ENCODE assay signal across 9 cellular contexts in the genomic region with DNA sequence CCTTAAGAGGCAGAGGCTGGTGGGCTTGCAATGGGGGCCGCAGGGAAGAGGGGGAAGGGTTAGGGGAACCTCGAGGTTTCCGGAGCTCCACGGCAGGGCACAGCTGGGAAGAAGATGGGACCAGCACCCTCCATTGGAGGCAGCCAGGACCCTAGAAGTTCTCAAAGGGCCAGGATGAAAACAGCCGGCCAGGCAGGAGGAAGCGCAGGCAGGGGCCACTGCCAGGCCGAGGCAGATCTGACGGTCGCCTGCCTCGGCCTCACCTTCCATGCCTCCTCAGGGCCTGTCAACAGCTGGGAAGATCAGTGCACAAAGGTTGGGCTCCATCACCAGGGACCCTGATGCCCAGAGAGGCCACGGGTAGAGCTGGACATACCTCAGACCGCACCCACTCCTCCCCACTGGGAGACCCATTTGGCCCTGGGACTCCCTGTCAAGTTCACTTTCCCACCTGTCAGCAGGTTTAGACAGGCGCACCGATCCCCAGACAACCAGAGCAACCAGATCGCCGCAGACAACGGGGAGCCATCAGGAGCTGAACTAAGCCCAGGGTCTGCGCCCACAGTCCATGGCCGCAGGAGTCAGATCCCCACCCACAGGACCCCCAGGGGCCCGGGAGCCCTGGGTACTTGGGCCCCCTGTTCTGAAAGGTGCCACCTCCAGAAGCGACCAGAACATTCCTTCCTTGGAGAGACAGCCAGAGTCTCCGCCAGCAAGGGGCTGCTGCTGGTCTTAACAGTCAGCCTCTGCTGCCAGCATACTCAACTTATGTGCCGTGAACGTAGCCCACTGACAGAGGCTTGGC. TPM values are rescaled to one million over a fixed set of nuclear protein-coding genes. Genes with fewer than 3 reads are reported as not detected.
DNase-seq lines count a peak whose midpoint lies in the region; ATAC-seq, FAIRE-seq and TF ChIP-seq lines count a peak whose summit lies in the region.
"Had no signal": no experiment of that assay in that cellular context is flagged by ENCODE, and none has a peak within 500 bp of the region (broad histone marks: within the 10 kb centered on the region; RNA-seq: fewer than 3 reads in every experiment).

No MANE protein-coding gene starts in this region.

- H3K27me3 ChIP-seq in left lung: no peaks in the 10 kb centered on the region
- H3K27me3 ChIP-seq in upper lobe of right lung: no peaks in the 10 kb centered on the region
- H3K27me3 ChIP-seq in effector memory CD4-positive, alpha-beta T cell (replicated peaks; ENCODE audit: control insufficient read depth, insufficient read depth, low read length, poor library complexity, severe bottlenecking): no peaks in the 10 kb centered on the region

- H3K4me1 ChIP-seq in left lung: peaks cover 0 to 45% of the 10 kb centered on the region in 2 donors
- H3K4me1 ChIP-seq in upper lobe of right lung: peaks cover 7% of the 10 kb centered on the region
- H3K4me1 ChIP-seq in effector memory CD4-positive, alpha-beta T cell (ENCODE audit: control insufficient read depth, insufficient read depth, low read length, poor library complexity, severe bottlenecking): peaks cover 10% of the 10 kb centered on the region

- H3K9me3 Mint-ChIP-seq in activated naive CD4-positive, alpha-beta T cell treated with anti-CD3 and anti-CD28 coated beads, Interleukin-2, amount 10 ng/mL, durations not matched to agents 7 days and 5 days: no peaks in the 10 kb centered on the region
- no peaks in the 10 kb centered on the region for H3K9me3 Mint-ChIP-seq in activated T-cell treated with anti-CD3 and anti-CD28 coated beads, Interleukin-2, amount 50 U/mL, for 4 hours

- peak overlapping the region in 1 of 2 donors; percentile 78 for H3K27ac ChIP-seq in left lung
- no peak overlapping the region for H3K27ac ChIP-seq in upper lobe of right lung
- no peak overlapping the region for H3K27ac ChIP-seq in effector memory CD4-positive, alpha-beta T cell (ENCODE audit: insufficient read depth, low read length, poor library complexity, severe bottlenecking)

- H3K4me1 Mint-ChIP-seq in activated naive CD4-positive, alpha-beta T cell treated with anti-CD3 and anti-CD28 coated beads, Interleukin-2, amount 10 ng/mL, durations not matched to agents 7 days and 5 days: peaks cover 24% of the 10 kb centered on the region
- peaks cover 15% of the 10 kb centered on the region for H3K4me1 Mint-ChIP-seq in activated T-cell treated with anti-CD3 and anti-CD28 coated beads, Interleukin-2, amount 50 U/mL, for 4 hours (ENCODE audit: low read depth)

- FAIRE-seq in HTR-8/SVneo (lab: Jason Lieb, UNC): no peak

- TF ChIP-seq CTCF in left lung (IDR thresholded peaks at IDR 0.05) (no peak), upper lobe of right lung (IDR thresholded peaks at IDR 0.05) (no peak)

- no peaks in the 10 kb centered on the region for H3K27me3 Mint-ChIP-seq in activated naive CD4-positive, alpha-beta T cell treated with anti-CD3 and anti-CD28 coated beads, Interleukin-2, amount 10 ng/mL, durations not matched to agents 7 days and 5 days
- no peaks in the 10 kb centered on the region for H3K27me3 Mint-ChIP-seq in activated T-cell treated with anti-CD3 and anti-CD28 coated beads, Interleukin-2, amount 50 U/mL, for 4 hours (ENCODE audit: low read depth)

- peak overlapping the region; percentile 70 for H3K27ac Mint-ChIP-seq in activated naive CD4-positive, alpha-beta T cell treated with anti-CD3 and anti-CD28 coated beads, Interleukin-2, amount 10 ng/mL, durations not matched to agents 7 days and 5 days

- H3K36me3 ChIP-seq in left lung: peaks cover 0 to 20% of the 10 kb centered on the region in 2 donors
- no peaks in the 10 kb centered on the region for H3K36me3 ChIP-seq in upper lobe of right lung
- no peaks in the 10 kb centered on the region for H3K36me3 ChIP-seq in effector memory CD4-positive, alpha-beta T cell (ENCODE audit: control insufficient read depth, insufficient read depth, low read length)

- H3K36me3 Mint-ChIP-seq in activated naive CD4-positive, alpha-beta T cell treated with anti-CD3 and anti-CD28 coated beads, Interleukin-2, amount 10 ng/mL, durations not matched to agents 7 days and 5 days: peaks cover 12% of the 10 kb centered on the region
- peaks cover 2% of the 10 kb centered on the region for H3K36me3 Mint-ChIP-seq in activated T-cell treated with anti-CD3 and anti-CD28 coated beads, Interleukin-2, amount 50 U/mL, for 4 hours (ENCODE audit: insufficient read depth)

- H3K4me3 ChIP-seq in left lung: no peak overlapping the region
- H3K4me3 ChIP-seq in upper lobe of right lung: no peak overlapping the region
- no peak overlapping the region for H3K4me3 ChIP-seq in effector memory CD4-positive, alpha-beta T cell (ENCODE audit: insufficient read depth, low read depth, low read length, poor library complexity, severe bottlenecking)

- H3K9me3 ChIP-seq in left lung (no peaks in the 10 kb centered on the region), upper lobe of right lung (no peaks in the 10 kb centered on the region)
- no peaks in the 10 kb centered on the region for H3K9me3 ChIP-seq in effector memory CD4-positive, alpha-beta T cell (ENCODE audit: control insufficient read depth, low read length)

- peak; percentile 17 for DNase-seq in activated naive CD4-positive, alpha-beta T cell treated with anti-CD3 and anti-CD28 coated beads, Interleukin-2, amount 10 ng/mL, durations not matched to agents 7 days and 5 days
- no peak for DNase-seq in activated naive CD4-positive, alpha-beta T cell treated with anti-CD3 and anti-CD28 coated beads, Interleukin-2, amount 50 U/mL, for 16 hours
- DNase-seq in activated T-cell treated with anti-CD3 and anti-CD28 coated beads, Interleukin-2, amount 50 U/mL, for 4 hours: peak; percentile 4
- DNase-seq in left lung: peak; percentile 29 to 72
- peak; percentile 59 for DNase-seq in upper lobe of right lung
- DNase-seq in effector memory CD4-positive, alpha-beta T cell: no peak
- no peak for DNase-seq in stimulated activated CD4-positive, alpha-beta T cell treated with anti-CD3 and anti-CD28 coated beads, Interleukin-2, amount 100 ng/mL, for 48 hours
- DNase-seq in HTR-8/SVneo (ENCODE audit: insufficient read length, low spot score): no peak
- DNase-seq: NCI-H526 treated with DMSO at 0.1 percent for 48 hours had no signal

- ATAC-seq in activated T-cell treated with anti-CD3 and anti-CD28 coated beads, Interleukin-2, amount 50 U/mL, for 4 hours: no peak
- ATAC-seq in left lung (no peak), upper lobe of right lung (no peak)

- intact Hi-C loops in left lung (cut with DNase I) (no loop called here), upper lobe of right lung (cut with DNase I) (no loop called here)

- CTCF ChIA-PET in activated naive CD4-positive, alpha-beta T cell treated with anti-CD3 and anti-CD28 coated beads, Interleukin-2, amount 10 ng/mL, durations not matched to agents 7 days and 5 days (lab: Charles Lee): interaction anchor here (1.3 kb wide), 1 partner anchor 57 kb away, joined by 3 read pairs; no protein-coding TSS in a partner anchor

- H3K4me3 Mint-ChIP-seq in activated naive CD4-positive, alpha-beta T cell treated with anti-CD3 and anti-CD28 coated beads, Interleukin-2, amount 10 ng/mL, durations not matched to agents 7 days and 5 days: peak overlapping the region; percentile 71
- H3K4me3 Mint-ChIP-seq in activated T-cell treated with anti-CD3 and anti-CD28 coated beads, Interleukin-2, amount 50 U/mL, for 4 hours: peak overlapping the region; percentile 83

RNA-seq across cellular contexts. Expression of a gene that starts 2.2 kb away (rescaled TPM):
- total RNA-seq in activated T-cell treated with anti-CD3 and anti-CD28 coated beads, Interleukin-2, amount 50 U/mL, for 4 hours: 10 to 100 TPM; 69.0 to 94.9 (median 77.7) TPM
- total RNA-seq in left lung (10 to 100 TPM; 32.7 to 50.4 TPM), upper lobe of right lung (39.3 TPM)

Comparison
In these comparisons a context has a peak if more than half of its experiments do, and no peak if none do; other contexts are left out.
1. DNase-seq: peak in activated naive CD4-positive, alpha-beta T cell treated with anti-CD3 and anti-CD28 coated beads, Interleukin-2, amount 10 ng/mL, durations not matched to agents 7 days and 5 days (single experiment), activated T-cell treated with anti-CD3 and anti-CD28 coated beads, Interleukin-2, amount 50 U/mL, for 4 hours (single experiment), left lung (2 of 2) and upper lobe of right lung (single experiment); none in activated naive CD4-positive, alpha-beta T cell treated with anti-CD3 and anti-CD28 coated beads, Interleukin-2, amount 50 U/mL, for 16 hours (single experiment), effector memory CD4-positive, alpha-beta T cell (0 of 3), stimulated activated CD4-positive, alpha-beta T cell treated with anti-CD3 and anti-CD28 coated beads, Interleukin-2, amount 100 ng/mL, for 48 hours (0 of 2) and HTR-8/SVneo (single experiment).